In the genomic region with DNA sequence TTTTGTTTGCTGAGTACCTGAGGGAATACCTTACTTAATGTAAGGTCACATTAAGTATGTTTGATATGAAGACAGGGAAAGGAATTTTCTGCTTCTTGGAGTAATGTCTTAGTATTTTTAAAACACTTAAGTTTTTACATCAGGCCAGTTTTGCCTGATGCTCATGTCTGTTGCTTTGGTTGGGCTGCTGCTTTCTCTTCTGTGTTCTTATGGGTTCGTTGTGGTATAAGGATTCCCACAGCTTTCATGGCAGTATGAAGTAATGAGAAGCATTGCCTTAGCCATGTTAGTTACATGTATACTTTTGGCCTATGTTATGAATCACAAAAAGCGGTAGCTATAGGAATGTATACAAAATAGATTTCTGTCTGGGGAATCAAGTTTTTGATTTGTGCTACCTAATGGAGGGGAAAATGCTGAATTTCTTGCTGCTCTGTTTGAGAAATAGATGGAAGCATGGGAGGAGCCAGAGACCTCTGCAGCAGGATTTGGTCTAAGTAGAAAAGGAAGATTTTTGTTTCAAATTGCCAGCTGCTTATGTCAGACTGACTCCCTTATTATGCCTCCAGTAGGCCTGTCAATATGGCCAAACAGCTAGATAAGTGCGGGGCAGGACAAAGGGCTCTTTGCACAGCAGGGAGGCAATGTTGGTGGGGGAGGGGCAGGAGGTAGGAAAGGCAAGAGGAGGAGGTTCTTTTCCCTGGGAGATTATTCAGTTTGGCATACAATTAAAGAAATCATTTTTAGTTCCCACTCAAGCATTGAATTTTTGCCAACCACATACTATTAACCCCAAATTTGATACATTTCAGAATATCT, we compare ENCODE assay signal across 1 cellular context.
A peak's percentile ranks its signal among the peaks of the same experiment; 100 is the strongest.
TF ChIP-seq lines count a peak whose summit lies in the region.

No MANE protein-coding gene starts in this region.

TF ChIP-seq in HepG2, 621 proteins besides CTCF, POLR2A, EP300 and RAD21 (continued from another document):
- TF ChIP-seq FOXP4 (CRISPR knock-in tag; IDR thresholded peaks at IDR 0.05): peak; percentile 70
- TF ChIP-seq HNF4A (CRISPR knock-in tag; IDR thresholded peaks at IDR 0.05): peak; percentile 51; the same call in 1 of the 2 replicates
- no peak for TF ChIP-seq MTF2 (CRISPR knock-in tag; IDR thresholded peaks at IDR 0.05; ENCODE audit: borderline replicate concordance)
- no peak for TF ChIP-seq ZNF432 (CRISPR knock-in tag; IDR thresholded peaks at IDR 0.05; ENCODE audit: borderline replicate concordance)
- no peak for TF ChIP-seq KLF15 (CRISPR knock-in tag; IDR thresholded peaks at IDR 0.05; ENCODE audit: borderline replicate concordance)
